Comparison of ENCODE assay signal across 21 cellular contexts in the genomic region with DNA sequence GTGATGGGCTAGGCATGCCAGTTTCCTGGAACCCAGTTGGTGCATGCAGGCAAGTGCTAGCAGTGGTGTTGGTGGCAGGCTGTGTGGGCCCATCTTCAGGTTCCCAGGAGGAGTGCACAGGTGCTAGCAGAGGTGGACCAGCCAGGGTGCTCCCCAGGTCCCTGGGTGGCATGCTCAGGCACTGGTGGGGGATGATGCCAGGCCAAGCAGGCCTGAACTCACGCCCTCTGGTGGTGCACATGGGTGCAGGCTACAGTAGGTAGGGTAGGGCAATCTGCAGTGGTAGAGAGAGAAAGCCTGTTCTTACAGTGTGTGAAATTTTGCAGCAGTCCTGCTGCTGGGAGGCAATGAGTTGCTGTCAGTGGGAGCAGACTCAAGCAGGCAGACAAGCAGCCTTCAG.
DNase-seq lines count a peak whose midpoint lies in the region; ATAC-seq, FAIRE-seq and TF ChIP-seq lines count a peak whose summit lies in the region.
"Had no signal": no experiment of that assay in that cellular context is flagged by ENCODE, and none has a peak within 500 bp of the region (broad histone marks: within the 10 kb centered on the region; RNA-seq: fewer than 3 reads in every experiment).

No MANE protein-coding gene starts in this region.

- DNase-seq in iPS-NIHi11 (ENCODE audit: low spot score) (peak; percentile 42), NOMO-1 treated with dmso at 0.1 percent for 144 hours (lab: John Stamatoyannopoulos, UW; ENCODE audit: unreplicated experiment) (no peak), small intestine (no peak), MV-4-11 (lab: John Stamatoyannopoulos, UW) (no peak)
- DNase-seq: activated gamma-delta T cell treated with Interleukin-2 at 50 U/mL for 16 hours; amygdala; BE2C; central memory CD4-positive, alpha-beta T cell; effector CD8-positive, alpha-beta T cell; heart left ventricle; naive thymus-derived CD8-positive, alpha-beta T cell; NCI-H2029; tibial artery had no signal

- no peak for FAIRE-seq in small intestine (lab: Jason Lieb, UNC)
- FAIRE-seq: D721Med, GM18507, islet of Langerhans had no signal

- no peak overlapping the region for H3K9ac ChIP-seq in OCI-LY1 (ENCODE audit: low read length)

- 0 to 28% (median 7%) methylated on average over 1 of the region's 1 CpG for WGBS in small intestine, 3 donors

- no peak overlapping the region for H3K4me3 ChIP-seq in OCI-LY1 (ENCODE audit: low read depth, low read length, poor library complexity, severe bottlenecking)
- H3K4me3 ChIP-seq in small intestine (ENCODE audit: low read depth in 1 of 2, low read length in 2 of 2): no peak overlapping the region
- H3K4me3 ChIP-seq: heart left ventricle, tibial artery had no signal

- H3K79me2 ChIP-seq in OCI-LY1 (ENCODE audit: insufficient read depth, low read length): no peaks in the 10 kb centered on the region

- H3K27ac ChIP-seq in C4-2B (no peak overlapping the region), OCI-LY1 (ENCODE audit: low read depth, low read length, poor library complexity, severe bottlenecking) (no peak overlapping the region), small intestine (ENCODE audit: low read depth in 1 of 2, low read length in 1 of 2) (no peak overlapping the region)
- H3K27ac ChIP-seq: heart left ventricle, tibial artery had no signal

- no peaks in the 10 kb centered on the region for H3F3A ChIP-seq in OCI-LY1 (ENCODE audit: insufficient read depth, low read length)

- H4K20me1 ChIP-seq in OCI-LY1 (ENCODE audit: insufficient read depth, low read length): no peaks in the 10 kb centered on the region

- H3K4me1 ChIP-seq in OCI-LY1 (ENCODE audit: insufficient read depth, low read length, severe bottlenecking) (no peaks in the 10 kb centered on the region), small intestine (ENCODE audit: control insufficient read depth in 2 of 2, insufficient read depth in 1 of 2, low read depth in 1 of 2, low read length in 1 of 2) (no peaks in the 10 kb centered on the region)
- H3K4me1 ChIP-seq: BE2C, heart left ventricle, tibial artery had no signal

- H3K27me3 ChIP-seq in OCI-LY1 (ENCODE audit: insufficient read depth, low read length) (no peaks in the 10 kb centered on the region), small intestine (ENCODE audit: control insufficient read depth in 2 of 2, insufficient read depth in 2 of 2, low read length in 2 of 2) (no peaks in the 10 kb centered on the region)
- H3K27me3 ChIP-seq: BE2C, heart left ventricle, tibial artery had no signal

- no peak overlapping the region for H2AFZ ChIP-seq in OCI-LY1 (ENCODE audit: low read length)

- ATAC-seq in HG03159 (IDR thresholded peaks at IDR 0.05; ENCODE audit: unreplicated experiment): no peak
- ATAC-seq: heart left ventricle; naive thymus-derived CD8-positive, alpha-beta T cell; stimulated activated effector memory CD8-positive, alpha-beta T cell treated with anti-CD3 and anti-CD28 coated beads, Interleukin-12 subunit alpha, Interleukin-12 subunit beta, amount 100 ng/mL, for 72 hours had no signal

- H3K9me3 ChIP-seq in OCI-LY1 (ENCODE audit: low read length): no peaks in the 10 kb centered on the region
- peaks cover 1% of the 10 kb centered on the region for H3K9me3 ChIP-seq in small intestine (ENCODE audit: control insufficient read depth, low read depth)
- H3K9me3 ChIP-seq: BE2C, tibial artery had no signal

- no peaks in the 10 kb centered on the region for H3K36me3 ChIP-seq in OCI-LY1 (ENCODE audit: insufficient read depth, low read length)
- H3K36me3 ChIP-seq in small intestine (ENCODE audit: control insufficient read depth in 2 of 2, insufficient read depth in 2 of 2, low read length in 2 of 2): no peaks in the 10 kb centered on the region
- H3K36me3 ChIP-seq: BE2C, heart left ventricle, tibial artery had no signal

- no peak overlapping the region for H3K4me2 ChIP-seq in OCI-LY1 (ENCODE audit: low read length)

- no peaks in the 10 kb centered on the region for H3K9me2 ChIP-seq in OCI-LY1 (ENCODE audit: low read depth, low read length)

- TF ChIP-seq CTCF in C4-2B (conservative IDR thresholded peaks at IDR 0.05) (peak; percentile 59), GM12872 (IDR thresholded peaks at IDR 0.05; ENCODE audit: insufficient read depth, low read depth, low read length) (0 out of 3 replicates have a peak, but pooled peaks have one; percentile 11), OCI-LY1 (IDR thresholded peaks at IDR 0.05; ENCODE audit: low read length) (peak; percentile 48; the same call in 1 of the 2 replicates)
